In genomic region chr16:75679366-75679765, GRCh38 we compare ENCODE assay signal across 27 cellular contexts. TPM values are rescaled to one million over a fixed set of nuclear protein-coding genes. Genes with fewer than 3 reads are reported as not detected.
"Had no signal": no experiment of that assay in that cellular context is flagged by ENCODE, and none has a peak within 500 bp of the region (broad histone marks: within the 10 kb centered on the region; RNA-seq: fewer than 3 reads in every experiment).

No MANE protein-coding gene starts in this region.

- H3K9me3 ChIP-seq: gastroesophageal sphincter, mucosa of descending colon, ovary, right atrium auricular region, sigmoid colon had no signal

- DNase-seq: cerebellar nuclear complex; effector CD4-positive, alpha-beta T cell; endodermal cell; foreskin fibroblast; immature natural killer cell; kidney; left cardiac atrium; left ventricle myocardium superior; mesendoderm; mucosa of descending colon; naive thymus-derived CD8-positive, alpha-beta T cell; nucleus accumbens; ovary; sigmoid colon; small intestine; stimulated activated CD4-positive, alpha-beta T cell treated with anti-CD3 and anti-CD28 coated beads, Interleukin-12 subunit alpha, Interleukin-12 subunit beta, amount 100 ng/mL, for 4 hours; stimulated activated naive CD4-positive, alpha-beta T cell treated with Interleukin-2 at 50 U/mL for 16 hours had no signal

- H3K27ac ChIP-seq: gastroesophageal sphincter, neural progenitor cell, ovary, right atrium auricular region, sigmoid colon had no signal

- H3K27me3 ChIP-seq: gastroesophageal sphincter, neural progenitor cell, ovary, right atrium auricular region, sigmoid colon had no signal

- H3K4me1 ChIP-seq: gastroesophageal sphincter, neural progenitor cell, right atrium auricular region, sigmoid colon had no signal

- H3K4me3 ChIP-seq: gastroesophageal sphincter, lung, mucosa of descending colon, neural progenitor cell, ovary, right atrium auricular region, sigmoid colon had no signal

- H3K4me1 Mint-ChIP-seq: immature natural killer cell; naive thymus-derived CD8-positive, alpha-beta T cell; neural progenitor cell had no signal

- H3K4me3 Mint-ChIP-seq: dendritic cell treated with granulocyte-macrophage colony-stimulating factor and Interleukin-4, amounts not matched to agents 40 ng/mL and 50 ng/mL, for 4 days; endodermal cell; immature natural killer cell; naive thymus-derived CD8-positive, alpha-beta T cell; neural progenitor cell; type B pancreatic cell had no signal

- H3K36me3 ChIP-seq: gastroesophageal sphincter, neural progenitor cell, ovary, right atrium auricular region, sigmoid colon had no signal

- H3K27me3 Mint-ChIP-seq: dendritic cell treated with granulocyte-macrophage colony-stimulating factor and Interleukin-4, amounts not matched to agents 40 ng/mL and 50 ng/mL, for 4 days; type B pancreatic cell had no signal

- H3K27ac Mint-ChIP-seq: dendritic cell treated with granulocyte-macrophage colony-stimulating factor and Interleukin-4, amounts not matched to agents 40 ng/mL and 50 ng/mL, for 4 days; endodermal cell; immature natural killer cell; naive thymus-derived CD8-positive, alpha-beta T cell; neural progenitor cell; type B pancreatic cell had no signal

- ATAC-seq: gastroesophageal sphincter; left ventricle myocardium superior; mucosa of descending colon; naive thymus-derived CD8-positive, alpha-beta T cell had no signal

RNA-seq across cellular contexts. Expression of gene CPHXL2, which starts 2.6 kb away (rescaled TPM):
- total RNA-seq: endodermal cell; fibroblast of lung; gastroesophageal sphincter; kidney; left cardiac atrium; left ventricle myocardium superior; lung; mucosa of descending colon; naive thymus-derived CD8-positive, alpha-beta T cell; ovary; posterior vena cava; right atrium auricular region; sigmoid colon had no signal
- polyA plus RNA-seq: esophagus; fibroblast of lung; immature natural killer cell; lung; naive thymus-derived CD8-positive, alpha-beta T cell; ovary; sigmoid colon; small intestine; thymus had no signal

RNA-seq across cellular contexts. Expression of gene DUXB, which starts 21.9 kb away (rescaled TPM):
- total RNA-seq: endodermal cell; fibroblast of lung; gastroesophageal sphincter; kidney; left cardiac atrium; left ventricle myocardium superior; lung; mucosa of descending colon; naive thymus-derived CD8-positive, alpha-beta T cell; ovary; posterior vena cava; right atrium auricular region; sigmoid colon had no signal
- polyA plus RNA-seq: esophagus; fibroblast of lung; immature natural killer cell; lung; naive thymus-derived CD8-positive, alpha-beta T cell; sigmoid colon; small intestine had no signal

RNA-seq across cellular contexts. Expression of gene CPHXL, which starts 46.9 kb away (rescaled TPM):
- total RNA-seq: endodermal cell; fibroblast of lung; gastroesophageal sphincter; kidney; left cardiac atrium; left ventricle myocardium superior; lung; mucosa of descending colon; naive thymus-derived CD8-positive, alpha-beta T cell; ovary; posterior vena cava; right atrium auricular region; sigmoid colon had no signal
- polyA plus RNA-seq: esophagus; fibroblast of lung; immature natural killer cell; lung; naive thymus-derived CD8-positive, alpha-beta T cell; ovary; sigmoid colon; small intestine had no signal
